In the genomic region with DNA sequence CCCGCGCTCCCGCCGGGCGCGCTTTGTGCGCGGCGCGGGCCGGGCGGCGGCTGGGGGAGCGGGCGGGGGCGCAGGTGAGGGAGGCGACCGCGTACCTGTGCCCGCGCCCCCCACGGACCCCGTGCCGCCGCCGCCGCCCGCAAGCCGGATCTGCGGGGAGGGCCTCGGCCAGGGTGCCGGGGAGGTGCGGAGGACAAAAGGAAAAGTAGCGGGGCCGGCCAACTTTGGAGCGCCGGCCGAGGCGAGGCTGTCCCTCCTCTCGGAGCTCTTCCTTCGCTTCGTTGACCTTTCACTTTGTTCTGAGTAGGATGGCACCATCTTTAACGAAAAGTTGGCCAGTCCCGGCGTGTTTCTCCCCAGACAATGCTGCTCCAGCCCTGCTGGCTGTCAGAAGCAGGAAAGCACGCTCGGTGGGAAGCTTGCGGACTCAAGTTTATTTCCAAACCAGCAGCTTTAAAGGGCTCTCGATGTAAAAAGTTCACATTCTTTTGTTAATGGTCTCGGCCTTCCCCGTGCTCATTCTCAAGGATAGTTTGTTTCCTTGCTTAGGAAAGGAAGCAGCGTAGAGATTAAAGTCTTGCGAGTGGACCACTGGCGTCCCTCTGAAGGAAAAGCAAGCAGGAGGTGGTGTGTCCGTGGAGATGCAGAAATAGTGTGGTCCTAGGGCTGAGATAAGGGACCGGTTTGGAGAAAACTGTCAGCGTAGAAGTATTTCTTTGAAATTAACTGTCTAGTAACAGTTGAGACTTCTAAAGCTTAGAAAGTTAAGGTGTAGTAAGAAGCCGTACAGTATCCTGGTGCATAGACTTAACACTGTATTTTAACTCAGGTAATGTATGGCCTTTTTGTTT, we compare ENCODE assay signal across 1 cellular context.
TF ChIP-seq lines count a peak whose summit lies in the region.

No MANE protein-coding gene starts in this region.

TF ChIP-seq in H1, 55 proteins besides CTCF, POLR2A, EP300 and RAD21:
- TF ChIP-seq FOSL1 (IDR thresholded peaks at IDR 0.05; ENCODE audit: insufficient read depth, low read depth, low read length): no peak
- TF ChIP-seq SAP30 (IDR thresholded peaks at IDR 0.05; ENCODE audit: insufficient read depth, insufficient replicate concordance, low read length): peak; percentile 49
- 0 out of 4 replicates have a peak, but pooled peaks of 1 of the 2 experiments have one; percentile 57 for TF ChIP-seq SIN3A (conservative IDR thresholded peaks at IDR 0.05 in 1 of 2, IDR thresholded peaks at IDR 0.05 in 1 of 2; ENCODE audit: low read depth in 1 of 2, low read length in 2 of 2)
- TF ChIP-seq TAF1 (IDR thresholded peaks at IDR 0.05; ENCODE audit: low read depth, low read length): no peak
- TF ChIP-seq CTBP2 (IDR thresholded peaks at IDR 0.05; ENCODE audit: borderline replicate concordance, insufficient read depth, insufficient read length, low read length): no peak
- TF ChIP-seq RFX5 (IDR thresholded peaks at IDR 0.05; ENCODE audit: borderline replicate concordance, low read depth, low read length): no peak
- TF ChIP-seq USF2 (IDR thresholded peaks at IDR 0.05; ENCODE audit: low read length): no peak
- TF ChIP-seq BRCA1 (IDR thresholded peaks at IDR 0.05; ENCODE audit: low read depth, low read length): no peak
- TF ChIP-seq JUND (IDR thresholded peaks at IDR 0.05; ENCODE audit: low read length): no peak
- TF ChIP-seq CHD1 (IDR thresholded peaks at IDR 0.05; ENCODE audit: low read depth, low read length): no peak
- TF ChIP-seq ATF3 (IDR thresholded peaks at IDR 0.05; ENCODE audit: insufficient read depth, low read depth, low read length): no peak
- no peak for TF ChIP-seq HDAC6 (IDR thresholded peaks at IDR 0.05; ENCODE audit: low read depth, low read length)
- TF ChIP-seq POLR2AphosphoS5 (IDR thresholded peaks at IDR 0.05; ENCODE audit: low read depth, low read length): peak; percentile 31; the same call in 1 of the 2 replicates
- peak; percentile 52; the same call in 1 of the 2 replicates for TF ChIP-seq YY1 (IDR thresholded peaks at IDR 0.05; ENCODE audit: low read depth, low read length)
